Comparison of ENCODE assay signal across 8 cellular contexts in the genomic region with DNA sequence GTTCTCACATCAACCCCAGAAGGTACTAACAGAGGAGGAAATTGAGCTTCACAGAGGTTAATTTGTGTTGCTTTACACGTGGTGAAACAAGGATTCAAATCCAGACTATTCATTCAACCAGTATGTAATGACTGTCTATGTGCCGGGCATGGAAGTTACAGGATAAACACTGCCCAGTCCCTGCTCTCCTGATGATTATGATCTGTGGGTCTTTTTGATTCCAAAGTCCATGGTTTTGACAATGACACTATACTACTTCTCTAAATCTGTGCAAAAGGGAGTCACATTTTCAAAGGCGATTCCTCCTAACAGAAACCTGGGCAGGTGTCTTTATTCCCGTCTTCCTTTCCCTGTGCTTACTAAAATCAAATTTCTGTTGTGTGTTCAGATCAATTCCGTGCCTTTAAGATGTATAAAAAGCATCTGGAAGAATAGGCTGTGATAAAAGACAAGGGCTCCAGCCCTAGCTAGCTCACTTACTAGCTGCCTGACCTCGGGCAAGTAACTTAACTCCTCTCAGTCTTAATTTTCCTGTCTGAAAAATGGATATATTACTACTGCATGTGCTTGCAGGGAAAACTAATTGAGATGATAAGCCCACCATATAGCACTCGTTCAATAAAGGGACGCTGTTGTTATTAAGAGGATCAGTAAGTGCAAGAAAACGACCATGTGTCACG. TPM values are rescaled to one million over a fixed set of nuclear protein-coding genes. Genes with fewer than 3 reads are reported as not detected.
DNase-seq lines count a peak whose midpoint lies in the region; ATAC-seq and TF ChIP-seq lines count a peak whose summit lies in the region.

No MANE protein-coding gene starts in this region.

- H3K27me3 ChIP-seq in A673 (replicated peaks; ENCODE audit: insufficient read depth, low read depth, low read length, poor library complexity) (no peaks in the 10 kb centered on the region), HUES6 (ENCODE audit: control insufficient read depth, insufficient read depth, low read length) (peaks cover 4% of the 10 kb centered on the region; the same call in 1 of the 2 replicates)
- peaks cover 0 to 5% of the 10 kb centered on the region in 2 donors for H3K27me3 ChIP-seq in naive thymus-derived CD4-positive, alpha-beta T cell (ENCODE audit: control insufficient read depth in 2 of 2, insufficient read depth in 2 of 2, low read length in 2 of 2)

- H3K27me3 Mint-ChIP-seq in naive thymus-derived CD4-positive, alpha-beta T cell: peaks cover 0 to 7% (median 0%) of the 10 kb centered on the region in 5 donors

- ATAC-seq in naive thymus-derived CD4-positive, alpha-beta T cell: no peak
- no peak for ATAC-seq in GM19395 (IDR thresholded peaks at IDR 0.05; ENCODE audit: unreplicated experiment)

- H3K4me1 Mint-ChIP-seq in naive thymus-derived CD4-positive, alpha-beta T cell: peaks cover 22 to 55% (median 44%) of the 10 kb centered on the region in 7 donors

- no peak for TF ChIP-seq CTCF in A673 (conservative IDR thresholded peaks at IDR 0.05; ENCODE audit: low read depth, low read length)

- peaks cover 9% of the 10 kb centered on the region for H3K4me1 ChIP-seq in A673 (ENCODE audit: insufficient read depth, low read length, poor library complexity, severe bottlenecking)
- H3K4me1 ChIP-seq in HUES6 (ENCODE audit: control insufficient read depth, insufficient read depth, low read length): peaks cover 9% of the 10 kb centered on the region
- H3K4me1 ChIP-seq in naive thymus-derived CD4-positive, alpha-beta T cell (ENCODE audit: control insufficient read depth in 2 of 2, insufficient read depth in 2 of 2, low read length in 2 of 2): peaks cover 22 to 28% of the 10 kb centered on the region in 2 donors

- H3K4me3 ChIP-seq in A673 (ENCODE audit: low read depth, low read length, poor library complexity, severe bottlenecking) (peak overlapping the region; percentile 90), HUES6 (ENCODE audit: low read depth, low read length) (peak overlapping the region; percentile 84)
- H3K4me3 ChIP-seq in naive thymus-derived CD4-positive, alpha-beta T cell (ENCODE audit: low read length): peak overlapping the region; percentile 96

- BruUV-seq in A673 (replicated peaks; lab: Mats Ljungman, UMichigan): no TSS peak

- H3K36me3 Mint-ChIP-seq in naive thymus-derived CD4-positive, alpha-beta T cell: no peaks in the 10 kb centered on the region

- H3K9ac ChIP-seq in HUES6 (ENCODE audit: low read length): peak overlapping the region; percentile 66

- H3K27ac Mint-ChIP-seq in naive thymus-derived CD4-positive, alpha-beta T cell: peak overlapping the region; percentile 85 to 98 (median 92)

- no peak overlapping the region for H3K27ac ChIP-seq in A673 (ENCODE audit: low read depth, low read length, poor library complexity, severe bottlenecking)
- H3K27ac ChIP-seq in HUES6 (ENCODE audit: low read depth, low read length): no peak overlapping the region
- peak overlapping the region; percentile 80 for H3K27ac ChIP-seq in caudate nucleus (ENCODE audit: low read depth, low read length)
- H3K27ac ChIP-seq in naive thymus-derived CD4-positive, alpha-beta T cell (ENCODE audit: low read depth, low read length): peak overlapping the region; percentile 97

- intact Hi-C loops in A673 (cut with micrococcal nuclease; ENCODE audit: unreplicated experiment): loop anchor here (5.0 kb wide), 1 partner anchor 73 kb away; the partner anchor contains the start of gene ATP6V0E1
- intact Hi-C loops in naive thymus-derived CD4-positive, alpha-beta T cell (cut with micrococcal nuclease): loop anchor here (5.0 to 10.0 kb wide), 4 partner anchors 37 to 1668 kb away; partner anchors contain the start of genes ERGIC1 (in 1 of the 2), NPM1 (in 1 of the 2) and UBTD2 (in 1 of the 2)

- peak overlapping the region; percentile 86 to 99 (median 92) for H3K4me3 Mint-ChIP-seq in naive thymus-derived CD4-positive, alpha-beta T cell

- POLR2A ChIA-PET in A673 (lab: Charles Lee; ENCODE audit: low non-redundant PET): no interaction called here
- POLR2A ChIA-PET in naive thymus-derived CD4-positive, alpha-beta T cell (lab: Charles Lee): interaction anchor here (0.7 to 1.9 kb wide), 5 partner anchors 13 to 71 kb away, joined by 3 to 9 read pairs (median 6); no protein-coding TSS in a partner anchor

- H3K9me3 ChIP-seq in A673 (ENCODE audit: low read depth, low read length, poor library complexity, severe bottlenecking): no peaks in the 10 kb centered on the region
- H3K9me3 ChIP-seq in HUES6 (ENCODE audit: control insufficient read depth, insufficient read depth, low read depth, low read length): no peaks in the 10 kb centered on the region
- no peaks in the 10 kb centered on the region for H3K9me3 ChIP-seq in naive thymus-derived CD4-positive, alpha-beta T cell (ENCODE audit: control insufficient read depth in 2 of 3, low read length in 3 of 3)

- H3K36me3 ChIP-seq in A673 (ENCODE audit: insufficient read depth, low read length, poor library complexity, severe bottlenecking) (no peaks in the 10 kb centered on the region), HUES6 (ENCODE audit: control insufficient read depth, insufficient read depth, low read length) (no peaks in the 10 kb centered on the region)
- peaks cover 0 to 6% (median 0%) of the 10 kb centered on the region in 3 experiments for H3K36me3 ChIP-seq in naive thymus-derived CD4-positive, alpha-beta T cell (ENCODE audit: control insufficient read depth in 2 of 3, insufficient read depth in 3 of 3, low read length in 3 of 3)

- no peak for DNase-seq in A673 (ENCODE audit: low spot score)
- DNase-seq in caudate nucleus (lab: John Stamatoyannopoulos, UW): no peak
- peak in 1 of 9 donors; percentile 10 for DNase-seq in naive thymus-derived CD4-positive, alpha-beta T cell
- no peak for DNase-seq in NOMO-1 (lab: John Stamatoyannopoulos, UW; ENCODE audit: unreplicated experiment in 2 of 2)
- DNase-seq in C1 segment of cervical spinal cord (lab: John Stamatoyannopoulos, UW): no peak
- DNase-seq in islet precursor cell: no peak

- no peaks in the 10 kb centered on the region for H3K9me3 Mint-ChIP-seq in naive thymus-derived CD4-positive, alpha-beta T cell

- CTCF ChIA-PET in A673 (lab: Charles Lee): no interaction called here
- CTCF ChIA-PET in naive thymus-derived CD4-positive, alpha-beta T cell (lab: Charles Lee): interaction anchor here (0.9 to 1.1 kb wide), 3 partner anchors 20 to 121 kb away, joined by 3 to 6 read pairs (median 4); partner anchors contain the start of gene ATP6V0E1

RNA-seq across cellular contexts. Expression of gene CREBRF, which starts 1.0 kb away (rescaled TPM):
- total RNA-seq in A673 (2021): 1.4 and 1.5 TPM in 2 replicates
- 100 to 1,000 TPM in 4 of 5 experiments, 10 to 100 TPM in 1; 18.9 to 105 (median 102) TPM for total RNA-seq in naive thymus-derived CD4-positive, alpha-beta T cell
- 10 to 100 TPM; 61.7 to 67.5 TPM for polyA plus RNA-seq in naive thymus-derived CD4-positive, alpha-beta T cell

Comparison
In these comparisons a context has a peak if more than half of its experiments do, and no peak if none do; other contexts are left out.
1. H3K27ac ChIP-seq: peak in caudate nucleus (single experiment) and naive thymus-derived CD4-positive, alpha-beta T cell (single experiment); none in A673 (single experiment) and HUES6 (single experiment).
2. Peak in every context shown above with its lines, with median percentiles within 50 percentile points of each other: H3K4me3 ChIP-seq.